Comparison of ENCODE assay signal across 12 cellular contexts in the genomic region with DNA sequence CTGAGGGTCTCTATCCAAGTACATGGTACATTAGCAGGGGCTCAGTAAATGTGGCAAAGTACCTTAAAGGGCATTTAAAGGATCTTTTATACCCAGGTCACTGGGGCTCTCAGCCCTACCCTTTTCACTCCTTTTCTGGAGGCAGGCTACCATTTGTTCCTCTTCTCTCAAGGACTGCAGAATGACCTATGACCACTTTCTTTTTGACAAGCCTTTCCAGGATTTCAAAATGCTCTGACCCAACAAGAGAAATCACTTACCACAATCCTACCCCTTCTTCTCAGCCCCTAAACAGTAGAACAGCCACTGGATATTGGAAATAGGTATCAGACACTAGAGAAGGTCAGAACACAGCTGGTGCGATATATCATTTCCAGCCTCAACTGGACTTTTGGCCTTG.
A peak's percentile ranks its signal among the peaks of the same experiment; 100 is the strongest.
DNase-seq lines count a peak whose midpoint lies in the region; ATAC-seq and TF ChIP-seq lines count a peak whose summit lies in the region.
"Had no signal": no experiment of that assay in that cellular context is flagged by ENCODE, and none has a peak within 500 bp of the region (broad histone marks: within the 10 kb centered on the region; RNA-seq: fewer than 3 reads in every experiment).

No MANE protein-coding gene starts in this region.

- H3K79me2 ChIP-seq in smooth muscle cell (ENCODE audit: low read depth): no peaks in the 10 kb centered on the region

- H3F3A ChIP-seq in smooth muscle cell (ENCODE audit: low read depth): no peaks in the 10 kb centered on the region

- peaks cover 39% of the 10 kb centered on the region for H3K4me1 ChIP-seq in RWPE2 (ENCODE audit: insufficient read depth, poor library complexity, severe bottlenecking)
- peaks cover 6 to 70% (median 31%) of the 10 kb centered on the region in 3 donors for H3K4me1 ChIP-seq in gastroesophageal sphincter
- H3K4me1 ChIP-seq in spleen: peaks cover 5 to 69% (median 36%) of the 10 kb centered on the region in 6 donors
- H3K4me1 ChIP-seq in smooth muscle cell (ENCODE audit: low read depth): no peaks in the 10 kb centered on the region

- intact Hi-C loops in Calu3 (cut with micrococcal nuclease; ENCODE audit: unreplicated experiment) (loop anchor here (1.0 to 10.0 kb wide), 6 partner anchors 133 to 915 kb away; a partner anchor contains a TSS), spleen (cut with DNase I; ENCODE audit: low total_unique reads) (no loop called here)

- H3K27ac ChIP-seq in RWPE2 (ENCODE audit: poor library complexity, severe bottlenecking): peak overlapping the region; percentile 99
- H3K27ac ChIP-seq in gastroesophageal sphincter: peak overlapping the region; percentile 89 to 98 (median 95)
- H3K27ac ChIP-seq in spleen: peak overlapping the region in 7 of 8 donors; percentile 30 to 88 (median 84)
- no peak overlapping the region for H3K27ac ChIP-seq in smooth muscle cell (ENCODE audit: low read depth)

- TF ChIP-seq POLR2A in gastroesophageal sphincter (IDR thresholded peaks at IDR 0.05) (no peak), spleen (IDR thresholded peaks at IDR 0.05) (no peak)

- no peaks in the 10 kb centered on the region for H4K20me1 ChIP-seq in smooth muscle cell (ENCODE audit: low read depth)

- no peak for TF ChIP-seq EP300 in gastroesophageal sphincter (IDR thresholded peaks at IDR 0.05)

- H2AFZ ChIP-seq in smooth muscle cell (ENCODE audit: low read depth): no peak overlapping the region

- H3K27me3 ChIP-seq in RWPE2 (ENCODE audit: insufficient read depth, poor library complexity, severe bottlenecking): no peaks in the 10 kb centered on the region
- no peaks in the 10 kb centered on the region for H3K27me3 ChIP-seq in gastroesophageal sphincter
- peaks cover 0 to 22% (median 0%) of the 10 kb centered on the region in 7 donors for H3K27me3 ChIP-seq in spleen (replicated peaks in 1 of 7)
- H3K27me3 ChIP-seq in smooth muscle cell (ENCODE audit: low read depth): no peaks in the 10 kb centered on the region

- no TSS peak for BruUV-seq in Calu3 (replicated peaks; lab: Mats Ljungman, UMichigan)

- ATAC-seq in RWPE2 (ENCODE audit: low read depth) (no peak), gastroesophageal sphincter (no peak)
- ATAC-seq: effector memory CD8-positive, alpha-beta T cell had no signal

- peak overlapping the region; percentile 62 for H3K4me3 Mint-ChIP-seq in Calu3 (ENCODE audit: low read depth, unreplicated experiment)
- H3K4me3 Mint-ChIP-seq: activated CD4-positive, alpha-beta memory T cell treated with anti-CD3 and anti-CD28 coated beads, Interleukin-2, amount 10 ng/mL, durations not matched to agents 7 days and 5 days; effector memory CD8-positive, alpha-beta T cell; mesothelial cell of epicardium had no signal

- WGBS in gastroesophageal sphincter (ENCODE audit: low coverage in 1 of 2), 2 donors: 100% methylated on average over 1 of the region's 1 CpG
- WGBS in spleen, 5 donors: 95 to 100% (median 97%) methylated on average over 1 of the region's 1 CpG
- 97% methylated on average over 1 of the region's 1 CpG for WGBS in smooth muscle cell (ENCODE audit: low lambda C conversion rate)

- H3K4me2 ChIP-seq in smooth muscle cell: no peak overlapping the region

- H3K4me1 Mint-ChIP-seq in Calu3 (ENCODE audit: low read depth, unreplicated experiment): peaks cover 42% of the 10 kb centered on the region

- H3K4me3 ChIP-seq in RWPE2 (ENCODE audit: severe bottlenecking) (no peak overlapping the region), gastroesophageal sphincter (no peak overlapping the region), spleen (no peak overlapping the region), smooth muscle cell (no peak overlapping the region)

- H3K27ac Mint-ChIP-seq in Calu3 (ENCODE audit: unreplicated experiment): peak overlapping the region; percentile 90
- H3K27ac Mint-ChIP-seq: activated CD4-positive, alpha-beta memory T cell treated with anti-CD3 and anti-CD28 coated beads, Interleukin-2, amount 10 ng/mL, durations not matched to agents 7 days and 5 days; mesothelial cell of epicardium had no signal

- DNase-seq in Calu3: no peak
- DNase-seq in RWPE2 (ENCODE audit: low spot score): no peak
- DNase-seq in spleen: no peak
- no peak for DNase-seq in SW 1271 (lab: John Stamatoyannopoulos, UW)
- no peak for DNase-seq in NCI-H1694 treated with DMSO at 0.1 percent for 48 hours (lab: John Stamatoyannopoulos, UW)
- no peak for DNase-seq in smooth muscle cell (lab: John Stamatoyannopoulos, UW; ENCODE audit: unreplicated experiment)
- DNase-seq in AG20443 (ENCODE audit: low spot score): no peak
- DNase-seq: activated CD4-positive, alpha-beta memory T cell treated with anti-CD3 and anti-CD28 coated beads, Interleukin-2, amount 10 ng/mL, durations not matched to agents 7 days and 5 days; effector memory CD8-positive, alpha-beta T cell; T-helper 2 cell had no signal

- no peak overlapping the region for H3K9ac ChIP-seq in smooth muscle cell (ENCODE audit: low read depth)

- peaks cover 31% of the 10 kb centered on the region for H3K36me3 Mint-ChIP-seq in Calu3 (ENCODE audit: insufficient read depth, unreplicated experiment)
- H3K36me3 Mint-ChIP-seq: mesothelial cell of epicardium had no signal

- H3K9me3 ChIP-seq in RWPE2 (ENCODE audit: severe bottlenecking) (no peaks in the 10 kb centered on the region), gastroesophageal sphincter (no peaks in the 10 kb centered on the region), spleen (no peaks in the 10 kb centered on the region), smooth muscle cell (replicated peaks; ENCODE audit: low read depth) (no peaks in the 10 kb centered on the region)

- H3K36me3 ChIP-seq in RWPE2 (ENCODE audit: low read depth): no peaks in the 10 kb centered on the region
- H3K36me3 ChIP-seq in gastroesophageal sphincter: no peaks in the 10 kb centered on the region
- no peaks in the 10 kb centered on the region for H3K36me3 ChIP-seq in spleen
- no peaks in the 10 kb centered on the region for H3K36me3 ChIP-seq in smooth muscle cell (ENCODE audit: low read depth)

- TF ChIP-seq CTCF in Calu3 (IDR thresholded peaks at IDR 0.05; ENCODE audit: unreplicated experiment): no peak
- TF ChIP-seq CTCF in RWPE2 (IDR thresholded peaks at IDR 0.05; ENCODE audit: poor library complexity, severe bottlenecking): no peak
- no peak for TF ChIP-seq CTCF in gastroesophageal sphincter (IDR thresholded peaks at IDR 0.05)
- TF ChIP-seq CTCF in spleen (IDR thresholded peaks at IDR 0.05 in 8 of 11, conservative IDR thresholded peaks at IDR 0.05 in 3 of 11): no peak
- TF ChIP-seq CTCF in smooth muscle cell (IDR thresholded peaks at IDR 0.05; ENCODE audit: borderline replicate concordance, insufficient read depth, poor library complexity, severe bottlenecking): no peak

- CTCF ChIA-PET in Calu3 (lab: Charles Lee): interaction anchor here (1.2 to 7.3 kb wide), 4 partner anchors 21 to 1211 kb away, joined by 5 to 171 read pairs (median 6); no protein-coding TSS in a partner anchor

- no peaks in the 10 kb centered on the region for H3K27me3 Mint-ChIP-seq in Calu3 (ENCODE audit: unreplicated experiment)

- no peaks in the 10 kb centered on the region for H3K9me3 Mint-ChIP-seq in Calu3 (ENCODE audit: low read depth, unreplicated experiment)
- H3K9me3 Mint-ChIP-seq: activated CD4-positive, alpha-beta memory T cell treated with anti-CD3 and anti-CD28 coated beads, Interleukin-2, amount 10 ng/mL, durations not matched to agents 7 days and 5 days; effector memory CD8-positive, alpha-beta T cell; mesothelial cell of epicardium had no signal
